ENCODE assay signal across 8 cellular contexts in genomic region chr17:66906321-66907278, GRCh38. TPM values are rescaled to one million over a fixed set of nuclear protein-coding genes. Genes with fewer than 3 reads are reported as not detected.
A peak's percentile ranks its signal among the peaks of the same experiment; 100 is the strongest.
DNase-seq lines count a peak whose midpoint lies in the region; ATAC-seq and TF ChIP-seq lines count a peak whose summit lies in the region.

No MANE protein-coding gene starts in this region.

- H3K79me2 ChIP-seq in DOHH2 (ENCODE audit: control insufficient read depth, low read length) (no peaks in the 10 kb centered on the region), PC-3 (ENCODE audit: low read length) (no peaks in the 10 kb centered on the region), fibroblast of lung (ENCODE audit: control insufficient read depth, insufficient read depth, low read length) (no peaks in the 10 kb centered on the region)

- H3K36me3 ChIP-seq in DOHH2 (ENCODE audit: control insufficient read depth, low read length) (no peaks in the 10 kb centered on the region), PC-3 (ENCODE audit: low read depth, low read length) (no peaks in the 10 kb centered on the region), fibroblast of lung (ENCODE audit: control insufficient read depth, insufficient read depth, low read length) (no peaks in the 10 kb centered on the region)

- DNase-seq in Kasumi-1 (lab: John Stamatoyannopoulos, UW): peak; percentile 88 to 92
- peak; percentile 90 for DNase-seq in PC-3
- DNase-seq in activated T-cell treated with anti-CD3 and anti-CD28 coated beads, Interleukin-2, amount 50 U/mL, for 4 hours: peak; percentile 56
- peak; percentile 70 to 84 for DNase-seq in fibroblast of lung (ENCODE audit: low read depth in 2 of 2)
- peak; percentile 74 for DNase-seq in stimulated activated naive CD8-positive, alpha-beta T cell treated with anti-CD3 and anti-CD28 coated beads, Interleukin-15, Interleukin-2, amounts not matched to agents 100 U/mL and 50 U/mL, for 24 hours

- H3K9me3 ChIP-seq in DOHH2 (ENCODE audit: control insufficient read depth, insufficient read depth, low read length) (no peaks in the 10 kb centered on the region), PC-3 (ENCODE audit: low read length) (no peaks in the 10 kb centered on the region), fibroblast of lung (ENCODE audit: control insufficient read depth, insufficient read depth, low read depth, low read length) (no peaks in the 10 kb centered on the region)

- H3K4me1 Mint-ChIP-seq in activated T-cell treated with anti-CD3 and anti-CD28 coated beads, Interleukin-2, amount 50 U/mL, for 4 hours (ENCODE audit: low read depth): peaks cover 5% of the 10 kb centered on the region
- H3K4me1 Mint-ChIP-seq in nephron: peaks cover 40% of the 10 kb centered on the region

- H3K9ac ChIP-seq in PC-3 (ENCODE audit: low read length) (no peak overlapping the region), fibroblast of lung (ENCODE audit: insufficient read depth, low read length) (no peak overlapping the region)

- POLR2A ChIA-PET in PC-3 (lab: Charles Lee; ENCODE audit: unreplicated experiment): no interaction called here

- no peaks in the 10 kb centered on the region for H3K9me3 Mint-ChIP-seq in activated T-cell treated with anti-CD3 and anti-CD28 coated beads, Interleukin-2, amount 50 U/mL, for 4 hours
- no peaks in the 10 kb centered on the region for H3K9me3 Mint-ChIP-seq in nephron

- peak; percentile 88 for TF ChIP-seq CTCF in DOHH2 (IDR thresholded peaks at IDR 0.05; ENCODE audit: low read depth, low read length, poor library complexity, severe bottlenecking)
- peak; percentile 96 for TF ChIP-seq CTCF in PC-3 (conservative IDR thresholded peaks at IDR 0.05; ENCODE audit: low read depth, low read length)
- peak; percentile 90 to 95 for TF ChIP-seq CTCF in fibroblast of lung (conservative IDR thresholded peaks at IDR 0.05 in 1 of 2, IDR thresholded peaks at IDR 0.05 in 1 of 2; ENCODE audit: low read depth in 1 of 2, low read length in 2 of 2)
- TF ChIP-seq CTCF in nephron (IDR thresholded peaks at IDR 0.05; ENCODE audit: unreplicated experiment in 3 of 3): peak; percentile 85 to 90 (median 89)

- H3K27me3 ChIP-seq in DOHH2 (ENCODE audit: control insufficient read depth, low read length): no peaks in the 10 kb centered on the region
- no peaks in the 10 kb centered on the region for H3K27me3 ChIP-seq in PC-3 (ENCODE audit: low read length)
- H3K27me3 ChIP-seq in fibroblast of lung (ENCODE audit: control insufficient read depth, insufficient read depth, low read length): peaks cover 11% of the 10 kb centered on the region

- H4K20me1 ChIP-seq in DOHH2 (ENCODE audit: control insufficient read depth, insufficient read depth, low read depth, low read length) (no peaks in the 10 kb centered on the region), PC-3 (ENCODE audit: low read length) (no peaks in the 10 kb centered on the region), fibroblast of lung (ENCODE audit: control insufficient read depth, extremely low read depth, insufficient read depth, low read length) (no peaks in the 10 kb centered on the region)

- H3K27ac Mint-ChIP-seq in nephron: peak overlapping the region in 2 of 3 experiments; percentile 47 to 68

- peak; percentile 23 for ATAC-seq in PC-3
- peak; percentile 46 to 70 for ATAC-seq in activated T-cell treated with anti-CD3 and anti-CD28 coated beads, Interleukin-2, amount 50 U/mL, for 4 hours
- no peak for ATAC-seq in stimulated activated naive CD8-positive, alpha-beta T cell treated with anti-CD3 and anti-CD28 coated beads, Interleukin-15, Interleukin-2, amounts not matched to agents 100 U/mL and 50 U/mL, for 24 hours
- no peak for ATAC-seq in HG03280 (IDR thresholded peaks at IDR 0.05; ENCODE audit: unreplicated experiment)

- H3F3A ChIP-seq in DOHH2 (ENCODE audit: control insufficient read depth, insufficient read depth): no peaks in the 10 kb centered on the region
- H3F3A ChIP-seq in PC-3 (ENCODE audit: low read length, unreplicated experiment): no peaks in the 10 kb centered on the region

- peak overlapping the region; percentile 40 for H2AFZ ChIP-seq in PC-3 (ENCODE audit: low read length)
- no peak overlapping the region for H2AFZ ChIP-seq in fibroblast of lung (ENCODE audit: low read length)

- BruUV-seq in PC-3 (replicated peaks; lab: Mats Ljungman, UMichigan): no TSS peak

- H3K27ac ChIP-seq in DOHH2 (ENCODE audit: low read depth, low read length) (no peak overlapping the region), PC-3 (ENCODE audit: low read length) (no peak overlapping the region), fibroblast of lung (ENCODE audit: insufficient read depth, low read length) (no peak overlapping the region)

- CTCF ChIA-PET in PC-3 (lab: Charles Lee): no interaction called here

- H3K36me3 Mint-ChIP-seq in activated T-cell treated with anti-CD3 and anti-CD28 coated beads, Interleukin-2, amount 50 U/mL, for 4 hours (ENCODE audit: insufficient read depth): no peaks in the 10 kb centered on the region
- H3K36me3 Mint-ChIP-seq in nephron (ENCODE audit: low read depth): no peaks in the 10 kb centered on the region

- intact Hi-C loops in PC-3 (cut with micrococcal nuclease): loop anchor here (1.0 kb wide), 2 partner anchors 46 to 191 kb away; no protein-coding TSS in a partner anchor

- H3K4me3 Mint-ChIP-seq in activated T-cell treated with anti-CD3 and anti-CD28 coated beads, Interleukin-2, amount 50 U/mL, for 4 hours: no peak overlapping the region
- H3K4me3 Mint-ChIP-seq in nephron: no peak overlapping the region

- H3K27me3 Mint-ChIP-seq in activated T-cell treated with anti-CD3 and anti-CD28 coated beads, Interleukin-2, amount 50 U/mL, for 4 hours (ENCODE audit: low read depth): peaks cover 3% of the 10 kb centered on the region
- H3K27me3 Mint-ChIP-seq in nephron (ENCODE audit: low read depth): peaks cover 27% of the 10 kb centered on the region

- peak overlapping the region; percentile 42; the same call in 1 of the 2 replicates for H3K4me2 ChIP-seq in DOHH2 (ENCODE audit: low read length)
- no peak overlapping the region for H3K4me2 ChIP-seq in PC-3 (ENCODE audit: low read length)
- H3K4me2 ChIP-seq in fibroblast of lung (ENCODE audit: extremely low read depth, insufficient read depth, low read length): no peak overlapping the region

- H3K4me3 ChIP-seq in DOHH2 (ENCODE audit: low read length) (peak overlapping the region; percentile 15; the same call in 1 of the 2 replicates), PC-3 (ENCODE audit: low read length) (no peak overlapping the region), fibroblast of lung (replicated peaks in 1 of 4; ENCODE audit: control extremely low read depth in 1 of 4, insufficient read depth in 1 of 4, low read depth in 3 of 4, low read length in 4 of 4) (no peak overlapping the region)

- H3K4me1 ChIP-seq in DOHH2 (ENCODE audit: control insufficient read depth, low read length) (peaks cover 14% of the 10 kb centered on the region), PC-3 (ENCODE audit: insufficient read depth, low read length) (peaks cover 14% of the 10 kb centered on the region), fibroblast of lung (ENCODE audit: control insufficient read depth, extremely low read depth, insufficient read depth, low read length) (peaks cover 11% of the 10 kb centered on the region)

- H3K9me2 ChIP-seq in DOHH2 (replicated peaks; ENCODE audit: control insufficient read depth, low read length): no peaks in the 10 kb centered on the region
- no peaks in the 10 kb centered on the region for H3K9me2 ChIP-seq in PC-3 (replicated peaks; ENCODE audit: low read length)

RNA-seq across cellular contexts. Expression of gene CACNG4, which starts 57.9 kb away (rescaled TPM):
- 1.7 and 2.4 TPM in 2 replicates for total RNA-seq in PC-3 (2014; rRNA removed)
- total RNA-seq in activated T-cell treated with anti-CD3 and anti-CD28 coated beads, Interleukin-2, amount 50 U/mL, for 4 hours: under 1 TPM in 1 of 3 donors, not detected in 2; 0.05 TPM
- total RNA-seq in fibroblast of lung: not detected in 2 replicates
- polyA plus RNA-seq in fibroblast of lung: not detected in 2 replicates
- polyA plus RNA-seq in fibroblast of lung (2012): not detected in 2 replicates
- polyA minus RNA-seq in fibroblast of lung (ENCODE audit: low replicate concordance): 0.07 TPM in 1 of 2 replicates, not detected in the other

Comparison
In these comparisons a context has a peak if more than half of its experiments do, and no peak if none do; other contexts are left out.
1. ATAC-seq: peak in PC-3 (single experiment) and activated T-cell treated with anti-CD3 and anti-CD28 coated beads, Interleukin-2, amount 50 U/mL, for 4 hours (2 of 2); none in stimulated activated naive CD8-positive, alpha-beta T cell treated with anti-CD3 and anti-CD28 coated beads, Interleukin-15, Interleukin-2, amounts not matched to agents 100 U/mL and 50 U/mL, for 24 hours (single experiment) and HG03280 (single experiment).
2. Peak in every context shown above with its lines, with median percentiles within 50 percentile points of each other: CTCF ChIP-seq and DNase-seq.